ENCODE assay signal across 20 cellular contexts in the genomic region with DNA sequence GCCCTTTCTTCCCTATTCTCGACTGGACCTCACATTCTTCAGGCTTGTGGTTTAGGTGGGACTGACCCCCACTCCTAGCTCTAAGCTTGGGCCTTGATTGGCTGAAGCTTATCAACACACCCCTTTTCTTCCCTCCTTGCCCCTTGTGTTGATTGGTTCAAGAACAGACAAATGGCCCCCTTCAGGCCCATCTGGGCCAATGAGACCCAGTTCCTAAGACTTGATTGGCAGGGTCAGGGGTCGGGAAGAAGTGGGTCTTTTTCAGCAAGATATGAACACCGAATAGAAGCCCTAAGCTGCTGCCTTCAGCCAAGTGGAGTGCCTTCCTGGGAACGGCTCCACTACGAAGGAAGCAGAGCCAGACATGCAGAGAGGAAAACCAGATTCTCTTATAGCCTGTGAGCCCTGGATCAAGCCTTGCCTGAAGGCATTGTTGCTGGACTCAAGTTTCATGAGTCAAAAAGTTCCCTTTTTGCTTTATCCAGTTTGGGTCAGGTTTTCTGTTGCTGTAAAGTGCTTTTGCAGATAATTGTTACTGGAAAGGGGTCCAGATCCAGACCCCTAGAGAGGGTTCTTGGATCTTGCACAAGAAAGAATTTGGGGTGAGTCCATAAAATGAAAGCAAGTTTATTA.
"Had no signal": no experiment of that assay in that cellular context is flagged by ENCODE, and none has a peak within 500 bp of the region (broad histone marks: within the 10 kb centered on the region; RNA-seq: fewer than 3 reads in every experiment).

No MANE protein-coding gene starts in this region.

- H3K4me3 ChIP-seq: breast epithelium, esophagus squamous epithelium, heart right ventricle, left ventricle myocardium inferior, right atrium auricular region, spleen, tibial nerve had no signal

- H3K27ac ChIP-seq: breast epithelium, esophagus squamous epithelium, heart right ventricle, left ventricle myocardium inferior, right atrium auricular region, spleen, tibial nerve had no signal

- H3K4me3 Mint-ChIP-seq: activated B cell treated with CpG ODN at 0.5 μM for 24 hours; activated CD4-positive, alpha-beta T cell treated with anti-CD3 and anti-CD28 coated beads for 36 hours; activated CD8-positive, alpha-beta memory T cell treated with anti-CD3 and anti-CD28 coated beads, Interleukin-2, amount 10 ng/mL, durations not matched to agents 7 days and 5 days; activated CD8-positive, alpha-beta T cell treated with anti-CD3 and anti-CD28 coated beads, Interleukin-2, amount 10 ng/mL, durations not matched to agents 7 days and 5 days had no signal

- H3K27ac Mint-ChIP-seq: activated B cell treated with CpG ODN at 0.5 μM for 24 hours; activated CD4-positive, alpha-beta T cell treated with anti-CD3 and anti-CD28 coated beads for 36 hours; activated CD8-positive, alpha-beta memory T cell treated with anti-CD3 and anti-CD28 coated beads, Interleukin-2, amount 10 ng/mL, durations not matched to agents 7 days and 5 days; activated CD8-positive, alpha-beta T cell treated with anti-CD3 and anti-CD28 coated beads, Interleukin-2, amount 10 ng/mL, durations not matched to agents 7 days and 5 days; activated naive CD4-positive, alpha-beta T cell treated with anti-CD3 and anti-CD28 coated beads, Interleukin-2, amount 50 U/mL, for 72 hours; activated T-helper 2 cell treated with anti-CD3 and anti-CD28 coated beads, Interferon-gamma antibody, Interleukin-2, Interleukin-4, amounts not matched to agents 10 μg/mL and 5 μg/mL and 100 μg/mL, durations not matched to agents 14 hours and 24 hours and 36 hours; T-helper 17 cell had no signal

- DNase-seq: activated B cell treated with CpG ODN at 0.5 μM for 24 hours; activated CD4-positive, alpha-beta T cell treated with anti-CD3 and anti-CD28 coated beads for 36 hours; activated CD8-positive, alpha-beta memory T cell treated with anti-CD3 and anti-CD28 coated beads, Interleukin-2, amount 10 ng/mL, durations not matched to agents 7 days and 5 days; activated CD8-positive, alpha-beta T cell treated with anti-CD3 and anti-CD28 coated beads, Interleukin-2, amount 10 ng/mL, durations not matched to agents 7 days and 5 days; activated T-cell treated with anti-CD3 and anti-CD28 coated beads, Interleukin-2, amount 50 U/mL, for 48 hours; central memory CD4-positive, alpha-beta T cell; esophagus squamous epithelium; foreskin melanocyte; heart right ventricle; left ventricle myocardium inferior; occipital lobe; spleen; stimulated activated naive CD4-positive, alpha-beta T cell treated with Interleukin-2 at 50 U/mL for 16 hours; T-helper 17 cell had no signal

- H3K27me3 ChIP-seq: breast epithelium, right atrium auricular region, tibial nerve had no signal

- H3K36me3 ChIP-seq: breast epithelium, esophagus squamous epithelium, heart right ventricle, left ventricle myocardium inferior, right atrium auricular region, spleen, tibial nerve had no signal

- H3K9me3 ChIP-seq: breast epithelium, esophagus squamous epithelium, heart right ventricle, left ventricle myocardium inferior, right atrium auricular region, spleen, tibial nerve had no signal

- H3K9me3 Mint-ChIP-seq: activated B cell treated with CpG ODN at 0.5 μM for 24 hours; activated naive CD4-positive, alpha-beta T cell treated with anti-CD3 and anti-CD28 coated beads, Interleukin-2, amount 50 U/mL, for 72 hours; activated T-helper 2 cell treated with anti-CD3 and anti-CD28 coated beads, Interferon-gamma antibody, Interleukin-2, Interleukin-4, amounts not matched to agents 10 μg/mL and 5 μg/mL and 100 μg/mL, durations not matched to agents 14 hours and 24 hours and 36 hours had no signal

- H3K4me1 Mint-ChIP-seq: activated B cell treated with CpG ODN at 0.5 μM for 24 hours had no signal

- FAIRE-seq: islet of Langerhans had no signal

- H3K4me1 ChIP-seq: breast epithelium, spleen had no signal

- ATAC-seq: activated CD4-positive, alpha-beta T cell treated with anti-CD3 and anti-CD28 coated beads for 36 hours; activated CD8-positive, alpha-beta memory T cell treated with anti-CD3 and anti-CD28 coated beads, Interleukin-2, amount 10 ng/mL, durations not matched to agents 7 days and 5 days; activated CD8-positive, alpha-beta T cell treated with anti-CD3 and anti-CD28 coated beads, Interleukin-2, amount 10 ng/mL, durations not matched to agents 7 days and 5 days; activated naive CD4-positive, alpha-beta T cell treated with anti-CD3 and anti-CD28 coated beads, Interleukin-2, amount 50 U/mL, for 72 hours; heart right ventricle; T-helper 17 cell had no signal

- H3K36me3 Mint-ChIP-seq: activated CD8-positive, alpha-beta memory T cell treated with anti-CD3 and anti-CD28 coated beads, Interleukin-2, amount 10 ng/mL, durations not matched to agents 7 days and 5 days; activated naive CD4-positive, alpha-beta T cell treated with anti-CD3 and anti-CD28 coated beads, Interleukin-2, amount 50 U/mL, for 72 hours had no signal
